In genomic region chr7:44567884-44568283, GRCh38 we compare ENCODE assay signal across 24 cellular contexts. TPM values are rescaled to one million over a fixed set of nuclear protein-coding genes. Genes with fewer than 3 reads are reported as not detected.
"Had no signal": no experiment of that assay in that cellular context is flagged by ENCODE, and none has a peak within 500 bp of the region (broad histone marks: within the 10 kb centered on the region; RNA-seq: fewer than 3 reads in every experiment).

No MANE protein-coding gene starts in this region.

- H3K27ac ChIP-seq: adrenal gland, ascending aorta, brain microvascular endothelial cell, dorsolateral prefrontal cortex, esophagus muscularis mucosa, ovary, psoas muscle, right atrium auricular region, testis, uterus had no signal

- FAIRE-seq: colon, frontal cortex had no signal

- H3K9me3 ChIP-seq: adrenal gland, ascending aorta, esophagus muscularis mucosa, ovary, psoas muscle, right atrium auricular region, testis, uterus had no signal

- H3K36me3 ChIP-seq: ovary, uterus had no signal

- H3K36me3 Mint-ChIP-seq: natural killer cell had no signal

- DNase-seq: activated CD4-positive, alpha-beta memory T cell treated with anti-CD3 and anti-CD28 coated beads, Interleukin-2, amount 10 ng/mL, durations not matched to agents 7 days and 5 days; activated CD4-positive, alpha-beta T cell treated with anti-CD3 and anti-CD28 coated beads, Interleukin-2, amount 10 ng/mL, durations not matched to agents 24 days and 14 days; activated naive CD4-positive, alpha-beta T cell treated with anti-CD3 and anti-CD28 coated beads, Interleukin-2, amount 10 ng/mL, durations not matched to agents 7 days and 5 days; adrenal gland; brain microvascular endothelial cell; caudate nucleus; dorsolateral prefrontal cortex; hippocampal formation; midbrain; natural killer cell; ovary; psoas muscle; stimulated activated CD4-positive, alpha-beta T cell treated with anti-CD3 and anti-CD28 coated beads, Interleukin-12 subunit alpha, Interleukin-12 subunit beta, amount 100 ng/mL, for 4 hours; testis; trophoblast cell; uterus had no signal

- H3K4me3 Mint-ChIP-seq: activated CD4-positive, alpha-beta memory T cell treated with anti-CD3 and anti-CD28 coated beads, Interleukin-2, amount 10 ng/mL, durations not matched to agents 7 days and 5 days; activated CD4-positive, alpha-beta T cell treated with anti-CD3 and anti-CD28 coated beads, Interleukin-2, amount 10 ng/mL, durations not matched to agents 24 days and 14 days; activated naive CD4-positive, alpha-beta T cell treated with anti-CD3 and anti-CD28 coated beads, Interleukin-2, amount 10 ng/mL, durations not matched to agents 7 days and 5 days; natural killer cell had no signal

- H3K27ac Mint-ChIP-seq: activated CD4-positive, alpha-beta memory T cell treated with anti-CD3 and anti-CD28 coated beads, Interleukin-2, amount 10 ng/mL, durations not matched to agents 7 days and 5 days; activated CD4-positive, alpha-beta T cell treated with anti-CD3 and anti-CD28 coated beads, Interleukin-2, amount 10 ng/mL, durations not matched to agents 24 days and 14 days; activated naive CD4-positive, alpha-beta T cell treated with anti-CD3 and anti-CD28 coated beads, Interleukin-2, amount 10 ng/mL, durations not matched to agents 7 days and 5 days had no signal

- H3K27me3 ChIP-seq: adrenal gland, ascending aorta, brain microvascular endothelial cell, dorsolateral prefrontal cortex, esophagus muscularis mucosa, ovary, right atrium auricular region, testis, uterus had no signal

- H3K9me3 Mint-ChIP-seq: activated CD4-positive, alpha-beta memory T cell treated with anti-CD3 and anti-CD28 coated beads, Interleukin-2, amount 10 ng/mL, durations not matched to agents 7 days and 5 days; activated CD4-positive, alpha-beta T cell treated with anti-CD3 and anti-CD28 coated beads, Interleukin-2, amount 10 ng/mL, durations not matched to agents 24 days and 14 days; activated naive CD4-positive, alpha-beta T cell treated with anti-CD3 and anti-CD28 coated beads, Interleukin-2, amount 10 ng/mL, durations not matched to agents 7 days and 5 days; activated T-helper 2 cell treated with anti-CD3 and anti-CD28 coated beads, Interferon-gamma antibody, Interleukin-2, Interleukin-4, amounts not matched to agents 10 μg/mL and 5 μg/mL and 100 μg/mL, durations not matched to agents 14 hours and 24 hours and 36 hours; natural killer cell had no signal

- ATAC-seq: activated CD4-positive, CD25-positive, alpha-beta regulatory T cell treated with anti-CD3 and anti-CD28 coated beads, Interleukin-2, amount 50 U/mL, for 24 hours; natural killer cell; psoas muscle had no signal

- H3K4me3 ChIP-seq: adrenal gland, ascending aorta, dorsolateral prefrontal cortex, esophagus muscularis mucosa, ovary, psoas muscle, right atrium auricular region, testis, uterus had no signal

- H3K27me3 Mint-ChIP-seq: activated CD4-positive, alpha-beta memory T cell treated with anti-CD3 and anti-CD28 coated beads, Interleukin-2, amount 10 ng/mL, durations not matched to agents 7 days and 5 days; activated CD4-positive, alpha-beta T cell treated with anti-CD3 and anti-CD28 coated beads, Interleukin-2, amount 10 ng/mL, durations not matched to agents 24 days and 14 days; activated naive CD4-positive, alpha-beta T cell treated with anti-CD3 and anti-CD28 coated beads, Interleukin-2, amount 10 ng/mL, durations not matched to agents 7 days and 5 days had no signal

RNA-seq across cellular contexts. Expression of gene NPC1L1, which starts 26.8 kb away (rescaled TPM):
- total RNA-seq: activated CD4-positive, alpha-beta memory T cell treated with anti-CD3 and anti-CD28 coated beads, Interleukin-2, amount 10 ng/mL, durations not matched to agents 7 days and 5 days; activated CD4-positive, alpha-beta T cell treated with anti-CD3 and anti-CD28 coated beads, Interleukin-2, amount 10 ng/mL, durations not matched to agents 24 days and 14 days; activated T-helper 2 cell treated with anti-CD3 and anti-CD28 coated beads, Interferon-gamma antibody, Interleukin-2, Interleukin-4, amounts not matched to agents 10 μg/mL and 5 μg/mL and 100 μg/mL, durations not matched to agents 14 hours and 24 hours and 36 hours; ascending aorta; frontal cortex; right atrium auricular region; T-helper 2 cell treated with Interferon-gamma antibody and Interleukin-4, amounts not matched to agents 100 ng/mL and 5 ng/mL, for 36 hours had no signal
